In genomic region chr5:73121109-73121443, GRCh38 we compare ENCODE assay signal across 10 cellular contexts. TPM values are rescaled to one million over a fixed set of nuclear protein-coding genes. Genes with fewer than 3 reads are reported as not detected.
A peak's percentile ranks its signal among the peaks of the same experiment; 100 is the strongest.
DNase-seq lines count a peak whose midpoint lies in the region; ATAC-seq and TF ChIP-seq lines count a peak whose summit lies in the region.
"Had no signal": no experiment of that assay in that cellular context is flagged by ENCODE, and none has a peak within 500 bp of the region (broad histone marks: within the 10 kb centered on the region; RNA-seq: fewer than 3 reads in every experiment).

No MANE protein-coding gene starts in this region.

- H3K36me3 Mint-ChIP-seq in CD8-positive, alpha-beta memory T cell = peaks cover 0 to 2% (median 0%) of the 10 kb centered on the region in 3 donors
- no peaks in the 10 kb centered on the region for H3K36me3 Mint-ChIP-seq in neural crest cell (ENCODE audit: low read depth)

- H3K9me3 ChIP-seq in CD8-positive, alpha-beta memory T cell (ENCODE audit: low read length) = no peaks in the 10 kb centered on the region
- no peaks in the 10 kb centered on the region for H3K9me3 ChIP-seq in Peyer's patch
- H3K9me3 ChIP-seq in esophagus (ENCODE audit: control insufficient read depth in 2 of 2, insufficient read depth in 1 of 2, low read depth in 1 of 2, low read length in 1 of 2) = peaks cover 0 to 3% of the 10 kb centered on the region in 2 donors

- DNase-seq in CD8-positive, alpha-beta memory T cell = no peak
- DNase-seq in Peyer's patch (no peak), neural crest cell (ENCODE audit: low read depth, low spot score) (no peak), GM03348 (ENCODE audit: low spot score) (no peak), NCI-H2081 (lab: John Stamatoyannopoulos, UW) (no peak)
- DNase-seq in activated CD4-positive, alpha-beta T cell treated with anti-CD3 and anti-CD28 coated beads for 48 hours = no peak
- DNase-seq: foreskin melanocyte, NCI-H2081 treated with DMSO at 0.1 percent for 48 hours had no signal

- peak overlapping the region in 5 of 8 donors; percentile 6 to 57 (median 43) for H3K27ac Mint-ChIP-seq in CD8-positive, alpha-beta memory T cell
- H3K27ac Mint-ChIP-seq in neural crest cell (ENCODE audit: unreplicated experiment) = no peak overlapping the region

- CTCF ChIA-PET in CD8-positive, alpha-beta memory T cell (lab: Charles Lee) = no interaction called here

- TF ChIP-seq CTCF in Peyer's patch (IDR thresholded peaks at IDR 0.05) (no peak), neural crest cell (conservative IDR thresholded peaks at IDR 0.05) (no peak)

- WGBS in esophagus, 2 donors = 36 to 38% methylated on average over 5 of the region's 5 CpGs

- H3K4me3 ChIP-seq in CD8-positive, alpha-beta memory T cell (ENCODE audit: low read length) = peak overlapping the region; percentile 53
- peak overlapping the region in 3 of 4 donors; percentile 32 to 81 (median 70) for H3K4me3 ChIP-seq in Peyer's patch
- peak overlapping the region; percentile 58 to 80 for H3K4me3 ChIP-seq in esophagus (ENCODE audit: low read depth in 1 of 2, low read length in 2 of 2)

- peaks cover 0 to 2% (median 0%) of the 10 kb centered on the region in 5 donors for H3K9me3 Mint-ChIP-seq in CD8-positive, alpha-beta memory T cell
- H3K9me3 Mint-ChIP-seq in neural crest cell = no peaks in the 10 kb centered on the region

- H3K27ac ChIP-seq in CD8-positive, alpha-beta memory T cell (ENCODE audit: low read depth, low read length) = no peak overlapping the region
- H3K27ac ChIP-seq in Peyer's patch (peak overlapping the region in 3 of 4 donors; percentile 91 to 99 (median 98)), esophagus (ENCODE audit: low read depth in 2 of 2, low read length in 1 of 2) (no peak overlapping the region)

- H3K4me1 ChIP-seq in CD8-positive, alpha-beta memory T cell (ENCODE audit: insufficient read depth, low read length) = peaks cover 11% of the 10 kb centered on the region
- peaks cover 0 to 47% (median 0%) of the 10 kb centered on the region in 4 donors for H3K4me1 ChIP-seq in Peyer's patch
- peaks cover 0 to 4% of the 10 kb centered on the region in 2 donors for H3K4me1 ChIP-seq in esophagus (ENCODE audit: control insufficient read depth in 2 of 2, insufficient read depth in 2 of 2, low read length in 1 of 2)

- no peaks in the 10 kb centered on the region for H3K36me3 ChIP-seq in CD8-positive, alpha-beta memory T cell (ENCODE audit: insufficient read depth, low read length)
- H3K36me3 ChIP-seq in Peyer's patch = peaks cover 0 to 10% (median 0%) of the 10 kb centered on the region in 3 donors
- H3K36me3 ChIP-seq in esophagus (ENCODE audit: control insufficient read depth in 2 of 2, insufficient read depth in 2 of 2, low read length in 1 of 2) = no peaks in the 10 kb centered on the region

- H3K27me3 Mint-ChIP-seq in CD8-positive, alpha-beta memory T cell = peaks cover 39 to 61% of the 10 kb centered on the region in 2 donors
- H3K27me3 Mint-ChIP-seq in neural crest cell (ENCODE audit: low read depth) = peaks cover 87% of the 10 kb centered on the region

- no peak for TF ChIP-seq POLR2A in Peyer's patch (IDR thresholded peaks at IDR 0.05)

- POLR2A ChIA-PET in CD8-positive, alpha-beta memory T cell (lab: Charles Lee) = no interaction called here

- H3K4me1 Mint-ChIP-seq in CD8-positive, alpha-beta memory T cell = peaks cover 32 to 47% (median 39%) of the 10 kb centered on the region in 3 donors
- H3K4me1 Mint-ChIP-seq in neural crest cell = peaks cover 5% of the 10 kb centered on the region

- H3K27me3 ChIP-seq in CD8-positive, alpha-beta memory T cell (ENCODE audit: insufficient read depth, low read length, poor library complexity, severe bottlenecking) = peaks cover 7% of the 10 kb centered on the region
- no peaks in the 10 kb centered on the region for H3K27me3 ChIP-seq in Peyer's patch
- no peaks in the 10 kb centered on the region for H3K27me3 ChIP-seq in esophagus (ENCODE audit: control insufficient read depth in 1 of 2, insufficient read depth in 2 of 2, low read length in 2 of 2)

- peak overlapping the region; percentile 72 to 91 (median 86) for H3K4me3 Mint-ChIP-seq in CD8-positive, alpha-beta memory T cell
- H3K4me3 Mint-ChIP-seq in neural crest cell = peak overlapping the region; percentile 56

- ATAC-seq in GM18873 (IDR thresholded peaks at IDR 0.05; ENCODE audit: low FRiP score, unreplicated experiment) = no peak

RNA-seq across cellular contexts. Expression of gene TMEM171, which starts 0.7 kb away (rescaled TPM):
- not detected for total RNA-seq in CD8-positive, alpha-beta memory T cell
- polyA plus RNA-seq in CD8-positive, alpha-beta memory T cell = 14.1 TPM
- total RNA-seq in Peyer's patch = 100 to 1,000 TPM in 1 of 4 donors, 10 to 100 TPM in 2, 1 to 10 TPM in 1; 5.8 to 114 (median 77.3) TPM
- 1 to 10 TPM; 3.6 to 5.6 TPM for polyA plus RNA-seq in esophagus
- not detected in 2 replicates for total RNA-seq in neural crest cell

RNA-seq across cellular contexts. Expression of gene TMEM174, which starts 51.9 kb away (rescaled TPM):
- total RNA-seq in CD8-positive, alpha-beta memory T cell = not detected
- polyA plus RNA-seq in CD8-positive, alpha-beta memory T cell = not detected
- total RNA-seq in Peyer's patch (not detected), neural crest cell (not detected in 2 replicates)
- not detected for polyA plus RNA-seq in esophagus

Comparison
In these comparisons a context has a peak if more than half of its experiments do, and no peak if none do; other contexts are left out.
1. H3K27ac ChIP-seq: peak in Peyer's patch (3 of 4); none in CD8-positive, alpha-beta memory T cell (single experiment) and esophagus (0 of 2).
2. Peak in every context shown above with its lines, with median percentiles within 50 percentile points of each other: H3K4me3 ChIP-seq.